ENCODE assay signal across 8 cellular contexts in genomic region chr1:116372651-116373444, GRCh38. TPM values are rescaled to one million over a fixed set of nuclear protein-coding genes. Genes with fewer than 3 reads are reported as not detected.
DNase-seq lines count a peak whose midpoint lies in the region; ATAC-seq and TF ChIP-seq lines count a peak whose summit lies in the region.

ATP1A1 (plus strand) TSS chr1:116373244; CDS start chr1:116373512, 268 bp downstream.

- H3K27me3 Mint-ChIP-seq in activated T-helper 17 cell treated with anti-CD3 and anti-CD28 coated beads, Interleukin-2, amount 50 U/mL, for 72 hours, result no peaks in the 10 kb centered on the region
- H3K27me3 Mint-ChIP-seq in naive thymus-derived CD8-positive, alpha-beta T cell, result no peaks in the 10 kb centered on the region
- peaks cover 13% of the 10 kb centered on the region in 2 donors for H3K27me3 Mint-ChIP-seq in stimulated activated naive B cell treated with anti-CD40 and anti-IgM and Interleukin-4, amounts not matched to agents 10 μg/mL and 1 μg/mL and 100 μg/mL, for 72 hours

- peaks cover 32% of the 10 kb centered on the region for H3K79me2 ChIP-seq in fibroblast of lung (ENCODE audit: control insufficient read depth, insufficient read depth, low read length)

- peak within 1 kb of the TSS; percentile 86 for H3K9ac ChIP-seq in fibroblast of lung (ENCODE audit: insufficient read depth, low read length)

- H3K4me2 ChIP-seq in fibroblast of lung (ENCODE audit: extremely low read depth, insufficient read depth, low read length), result peak within 1 kb of the TSS; percentile 94

- TF ChIP-seq CTCF in RWPE1 (conservative IDR thresholded peaks at IDR 0.05; ENCODE audit: low read depth), result no peak
- TF ChIP-seq CTCF in fibroblast of lung (conservative IDR thresholded peaks at IDR 0.05 in 1 of 2, IDR thresholded peaks at IDR 0.05 in 1 of 2; ENCODE audit: low read depth in 1 of 2, low read length in 2 of 2), result no peak

- H3K27ac Mint-ChIP-seq in activated T-helper 17 cell treated with anti-CD3 and anti-CD28 coated beads, Interleukin-2, amount 50 U/mL, for 72 hours, result peak within 1 kb of the TSS; percentile 74
- peak within 1 kb of the TSS; percentile 92 to 99 (median 98) for H3K27ac Mint-ChIP-seq in naive thymus-derived CD8-positive, alpha-beta T cell
- peak within 1 kb of the TSS; percentile 95 for H3K27ac Mint-ChIP-seq in stimulated activated naive B cell treated with anti-CD40 and anti-IgM and Interleukin-4, amounts not matched to agents 10 μg/mL and 1 μg/mL and 100 μg/mL, for 72 hours

- CTCF ChIA-PET in RWPE1 (lab: Yijun Ruan, JAX), result interaction anchor here (1.4 kb wide), 1 partner anchor 220 kb away, joined by 4 read pairs; no protein-coding TSS in a partner anchor

- H3K4me3 ChIP-seq in H7 (ENCODE audit: insufficient read depth, low read depth, low read length) (peak within 1 kb of the TSS; percentile 88), fibroblast of lung (replicated peaks in 1 of 4; ENCODE audit: control extremely low read depth in 1 of 4, insufficient read depth in 1 of 4, low read depth in 3 of 4, low read length in 4 of 4) (peak within 1 kb of the TSS; percentile 73 to 92 (median 82))

- no peaks in the 10 kb centered on the region for H4K20me1 ChIP-seq in fibroblast of lung (ENCODE audit: control insufficient read depth, extremely low read depth, insufficient read depth, low read length)

- DNase-seq in ELF-1 (ENCODE audit: low read depth, low spot score), result peak; percentile 98
- DNase-seq in H7, result peak; percentile 97
- DNase-seq in LoVo (ENCODE audit: low spot score), result peak; percentile 91
- peak; percentile 91 for DNase-seq in RWPE1 (ENCODE audit: low spot score)
- DNase-seq in fibroblast of lung (ENCODE audit: low read depth in 2 of 2), result peak; percentile 88
- DNase-seq in naive thymus-derived CD8-positive, alpha-beta T cell, result peak; percentile 94 to 99 (median 97)
- DNase-seq in stimulated activated naive B cell treated with anti-CD40 and anti-IgM and Interleukin-4, amounts not matched to agents 10 μg/mL and 1 μg/mL and 100 μg/mL, for 72 hours, result peak; percentile 94

- ATAC-seq in activated T-helper 17 cell treated with anti-CD3 and anti-CD28 coated beads, Interleukin-2, amount 50 U/mL, for 72 hours (replicated peaks), result peak; percentile 64
- ATAC-seq in naive thymus-derived CD8-positive, alpha-beta T cell, result peak; percentile 61 to 72
- ATAC-seq in stimulated activated naive B cell treated with anti-CD40 and anti-IgM and Interleukin-4, amounts not matched to agents 10 μg/mL and 1 μg/mL and 100 μg/mL, for 72 hours (replicated peaks), result peak; percentile 75 to 83

- peak within 1 kb of the TSS; percentile 47 for H2AFZ ChIP-seq in fibroblast of lung (ENCODE audit: low read length)

- H3K27me3 ChIP-seq in H7 (ENCODE audit: control insufficient read depth, insufficient read depth, low read length), result peaks cover 16% of the 10 kb centered on the region; the same call in 1 of the 2 replicates
- peaks cover 6% of the 10 kb centered on the region for H3K27me3 ChIP-seq in fibroblast of lung (ENCODE audit: control insufficient read depth, insufficient read depth, low read length)

- no peaks in the 10 kb centered on the region for H3K9me3 Mint-ChIP-seq in activated T-helper 17 cell treated with anti-CD3 and anti-CD28 coated beads, Interleukin-2, amount 50 U/mL, for 72 hours
- H3K9me3 Mint-ChIP-seq in naive thymus-derived CD8-positive, alpha-beta T cell, result no peaks in the 10 kb centered on the region
- no peaks in the 10 kb centered on the region for H3K9me3 Mint-ChIP-seq in stimulated activated naive B cell treated with anti-CD40 and anti-IgM and Interleukin-4, amounts not matched to agents 10 μg/mL and 1 μg/mL and 100 μg/mL, for 72 hours

- no peaks in the 10 kb centered on the region for H3K9me3 ChIP-seq in fibroblast of lung (ENCODE audit: control insufficient read depth, insufficient read depth, low read depth, low read length)

- peaks cover 15% of the 10 kb centered on the region for H3K4me1 Mint-ChIP-seq in activated T-helper 17 cell treated with anti-CD3 and anti-CD28 coated beads, Interleukin-2, amount 50 U/mL, for 72 hours
- peaks cover 28 to 55% (median 49%) of the 10 kb centered on the region in 4 donors for H3K4me1 Mint-ChIP-seq in naive thymus-derived CD8-positive, alpha-beta T cell
- H3K4me1 Mint-ChIP-seq in stimulated activated naive B cell treated with anti-CD40 and anti-IgM and Interleukin-4, amounts not matched to agents 10 μg/mL and 1 μg/mL and 100 μg/mL, for 72 hours, result peaks cover 35 to 48% of the 10 kb centered on the region in 2 donors

- H3K4me3 Mint-ChIP-seq in activated T-helper 17 cell treated with anti-CD3 and anti-CD28 coated beads, Interleukin-2, amount 50 U/mL, for 72 hours, result peak within 1 kb of the TSS; percentile 97
- H3K4me3 Mint-ChIP-seq in naive thymus-derived CD8-positive, alpha-beta T cell, result peak within 1 kb of the TSS; percentile 93 to 99 (median 97)
- H3K4me3 Mint-ChIP-seq in stimulated activated naive B cell treated with anti-CD40 and anti-IgM and Interleukin-4, amounts not matched to agents 10 μg/mL and 1 μg/mL and 100 μg/mL, for 72 hours, result peak within 1 kb of the TSS; percentile 94

- H3K27ac ChIP-seq in RWPE1 (peak within 1 kb of the TSS; percentile 91), fibroblast of lung (ENCODE audit: insufficient read depth, low read length) (peak within 1 kb of the TSS; percentile 73)

- H3K36me3 ChIP-seq in H7 (replicated peaks; ENCODE audit: control insufficient read depth, insufficient read depth, low read length) (no peaks in the 10 kb centered on the region), fibroblast of lung (ENCODE audit: control insufficient read depth, insufficient read depth, low read length) (no peaks in the 10 kb centered on the region)

- peaks cover 35% of the 10 kb centered on the region for H3K36me3 Mint-ChIP-seq in activated T-helper 17 cell treated with anti-CD3 and anti-CD28 coated beads, Interleukin-2, amount 50 U/mL, for 72 hours (ENCODE audit: low read depth)
- H3K36me3 Mint-ChIP-seq in naive thymus-derived CD8-positive, alpha-beta T cell, result no peaks in the 10 kb centered on the region
- peaks cover 1 to 8% of the 10 kb centered on the region in 2 donors for H3K36me3 Mint-ChIP-seq in stimulated activated naive B cell treated with anti-CD40 and anti-IgM and Interleukin-4, amounts not matched to agents 10 μg/mL and 1 μg/mL and 100 μg/mL, for 72 hours

- peaks cover 22% of the 10 kb centered on the region for H3K4me1 ChIP-seq in fibroblast of lung (ENCODE audit: control insufficient read depth, extremely low read depth, insufficient read depth, low read length)

- POLR2A ChIA-PET in RWPE1 (lab: Yijun Ruan, JAX; ENCODE audit: low non-redundant PET), result interaction anchor here (0.7 kb wide), 1 partner anchor 64 kb away, joined by 4 read pairs; no protein-coding TSS in a partner anchor
- POLR2A ChIA-PET in naive thymus-derived CD8-positive, alpha-beta T cell (lab: Charles Lee), result interaction anchor here (0.8 to 7.0 kb wide), 10 partner anchors 9 to 141 kb away, joined by 3 to 67 read pairs (median 6); no protein-coding TSS in a partner anchor

RNA-seq across cellular contexts. Expression of gene ATP1A1, which starts in this region (rescaled TPM):
- 80.2 and 81.8 TPM in 2 replicates for total RNA-seq in H7 (2014; rRNA removed; shearing (Covaris generic))
- 100 to 1,000 TPM; 206 to 244 TPM for total RNA-seq in activated T-helper 17 cell treated with anti-CD3 and anti-CD28 coated beads, Interleukin-2, amount 50 U/mL, for 72 hours
- 110 and 141 TPM in 2 replicates for total RNA-seq in fibroblast of lung
- polyA plus RNA-seq in fibroblast of lung, result 216 and 230 TPM in 2 replicates
- 151 and 174 TPM in 2 replicates for polyA plus RNA-seq in fibroblast of lung (2012)
- polyA minus RNA-seq in fibroblast of lung (ENCODE audit: low replicate concordance), result 145 and 189 TPM in 2 replicates
- total RNA-seq in naive thymus-derived CD8-positive, alpha-beta T cell, result 100 to 1,000 TPM; 248 to 261 TPM
- polyA plus RNA-seq in naive thymus-derived CD8-positive, alpha-beta T cell, result 10 to 100 TPM; 59.1 to 65.0 (median 60.6) TPM

Comparison
In these comparisons a context has a peak if more than half of its experiments do, and no peak if none do; other contexts are left out.
1. Peak in every context shown above with its lines: DNase-seq, ATAC-seq, H3K4me3 ChIP-seq and H3K27ac ChIP-seq.